1 cellular context compared by ENCODE assay signal in the genomic region with DNA sequence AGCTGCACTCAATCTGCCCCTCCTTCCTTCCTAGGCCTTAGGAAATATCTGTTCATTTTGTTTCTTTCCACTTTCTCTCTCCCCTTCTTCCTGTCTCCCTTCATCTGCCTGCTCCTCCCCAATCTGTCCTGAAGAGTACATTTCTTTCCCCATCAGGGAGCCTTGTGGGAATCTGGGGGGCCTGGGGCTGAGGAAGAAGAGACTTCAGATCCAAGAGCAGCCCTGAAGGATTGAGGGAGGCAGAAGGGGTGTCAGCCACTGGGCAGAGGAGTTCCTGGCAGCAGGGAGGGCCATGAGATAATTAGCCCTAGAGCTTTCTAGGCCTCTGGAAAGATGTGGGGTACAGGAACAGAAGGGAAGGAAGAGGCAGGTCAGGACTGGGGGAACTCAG.
TF ChIP-seq lines count a peak whose summit lies in the region.

No MANE protein-coding gene starts in this region.

TF ChIP-seq in HepG2, 621 proteins besides CTCF, POLR2A, EP300 and RAD21:
- 0 out of 2 replicates have a peak, but pooled peaks have one; percentile 68 for TF ChIP-seq ZNF136 (CRISPR knock-in tag; IDR thresholded peaks at IDR 0.05; ENCODE audit: low read depth)
- TF ChIP-seq ZNF468 (CRISPR knock-in tag; IDR thresholded peaks at IDR 0.05) = 0 out of 2 replicates have a peak, but pooled peaks have one; percentile 35
- TF ChIP-seq JUN (CRISPR knock-in tag; IDR thresholded peaks at IDR 0.05) = no peak
- no peak for TF ChIP-seq ARNT (IDR thresholded peaks at IDR 0.05)
- TF ChIP-seq, protein P1, sequence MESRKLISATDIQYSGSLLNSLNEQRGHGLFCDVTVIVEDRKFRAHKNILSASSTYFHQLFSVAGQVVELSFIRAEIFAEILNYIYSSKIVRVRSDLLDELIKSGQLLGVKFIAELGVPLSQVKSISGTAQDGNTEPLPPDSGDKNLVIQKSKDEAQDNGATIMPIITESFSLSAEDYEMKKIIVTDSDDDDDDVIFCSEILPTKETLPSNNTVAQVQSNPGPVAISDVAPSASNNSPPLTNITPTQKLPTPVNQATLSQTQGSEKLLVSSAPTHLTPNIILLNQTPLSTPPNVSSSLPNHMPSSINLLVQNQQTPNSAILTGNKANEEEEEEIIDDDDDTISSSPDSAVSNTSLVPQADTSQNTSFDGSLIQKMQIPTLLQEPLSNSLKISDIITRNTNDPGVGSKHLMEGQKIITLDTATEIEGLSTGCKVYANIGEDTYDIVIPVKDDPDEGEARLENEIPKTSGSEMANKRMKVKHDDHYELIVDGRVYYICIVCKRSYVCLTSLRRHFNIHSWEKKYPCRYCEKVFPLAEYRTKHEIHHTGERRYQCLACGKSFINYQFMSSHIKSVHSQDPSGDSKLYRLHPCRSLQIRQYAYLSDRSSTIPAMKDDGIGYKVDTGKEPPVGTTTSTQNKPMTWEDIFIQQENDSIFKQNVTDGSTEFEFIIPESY (CRISPR knock-in tag; IDR thresholded peaks at IDR 0.05) = no peak
- no peak for TF ChIP-seq ZBTB7B (CRISPR knock-in tag; IDR thresholded peaks at IDR 0.05)
- TF ChIP-seq, protein P2, sequence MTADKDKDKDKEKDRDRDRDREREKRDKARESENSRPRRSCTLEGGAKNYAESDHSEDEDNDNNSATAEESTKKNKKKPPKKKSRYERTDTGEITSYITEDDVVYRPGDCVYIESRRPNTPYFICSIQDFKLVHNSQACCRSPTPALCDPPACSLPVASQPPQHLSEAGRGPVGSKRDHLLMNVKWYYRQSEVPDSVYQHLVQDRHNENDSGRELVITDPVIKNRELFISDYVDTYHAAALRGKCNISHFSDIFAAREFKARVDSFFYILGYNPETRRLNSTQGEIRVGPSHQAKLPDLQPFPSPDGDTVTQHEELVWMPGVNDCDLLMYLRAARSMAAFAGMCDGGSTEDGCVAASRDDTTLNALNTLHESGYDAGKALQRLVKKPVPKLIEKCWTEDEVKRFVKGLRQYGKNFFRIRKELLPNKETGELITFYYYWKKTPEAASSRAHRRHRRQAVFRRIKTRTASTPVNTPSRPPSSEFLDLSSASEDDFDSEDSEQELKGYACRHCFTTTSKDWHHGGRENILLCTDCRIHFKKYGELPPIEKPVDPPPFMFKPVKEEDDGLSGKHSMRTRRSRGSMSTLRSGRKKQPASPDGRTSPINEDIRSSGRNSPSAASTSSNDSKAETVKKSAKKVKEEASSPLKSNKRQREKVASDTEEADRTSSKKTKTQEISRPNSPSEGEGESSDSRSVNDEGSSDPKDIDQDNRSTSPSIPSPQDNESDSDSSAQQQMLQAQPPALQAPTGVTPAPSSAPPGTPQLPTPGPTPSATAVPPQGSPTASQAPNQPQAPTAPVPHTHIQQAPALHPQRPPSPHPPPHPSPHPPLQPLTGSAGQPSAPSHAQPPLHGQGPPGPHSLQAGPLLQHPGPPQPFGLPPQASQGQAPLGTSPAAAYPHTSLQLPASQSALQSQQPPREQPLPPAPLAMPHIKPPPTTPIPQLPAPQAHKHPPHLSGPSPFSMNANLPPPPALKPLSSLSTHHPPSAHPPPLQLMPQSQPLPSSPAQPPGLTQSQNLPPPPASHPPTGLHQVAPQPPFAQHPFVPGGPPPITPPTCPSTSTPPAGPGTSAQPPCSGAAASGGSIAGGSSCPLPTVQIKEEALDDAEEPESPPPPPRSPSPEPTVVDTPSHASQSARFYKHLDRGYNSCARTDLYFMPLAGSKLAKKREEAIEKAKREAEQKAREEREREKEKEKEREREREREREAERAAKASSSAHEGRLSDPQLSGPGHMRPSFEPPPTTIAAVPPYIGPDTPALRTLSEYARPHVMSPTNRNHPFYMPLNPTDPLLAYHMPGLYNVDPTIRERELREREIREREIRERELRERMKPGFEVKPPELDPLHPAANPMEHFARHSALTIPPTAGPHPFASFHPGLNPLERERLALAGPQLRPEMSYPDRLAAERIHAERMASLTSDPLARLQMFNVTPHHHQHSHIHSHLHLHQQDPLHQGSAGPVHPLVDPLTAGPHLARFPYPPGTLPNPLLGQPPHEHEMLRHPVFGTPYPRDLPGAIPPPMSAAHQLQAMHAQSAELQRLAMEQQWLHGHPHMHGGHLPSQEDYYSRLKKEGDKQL (CRISPR knock-in tag; IDR thresholded peaks at IDR 0.05; ENCODE audit: low read depth) = no peak
- TF ChIP-seq ZFX (CRISPR knock-in tag; IDR thresholded peaks at IDR 0.05; ENCODE audit: low read depth) = 0 out of 2 replicates have a peak, but pooled peaks have one; percentile 28
- TF ChIP-seq MAZ (IDR thresholded peaks at IDR 0.05; ENCODE audit: borderline replicate concordance, low read depth, low read length) = no peak
- TF ChIP-seq MAZ (CRISPR knock-in tag; IDR thresholded peaks at IDR 0.05; ENCODE audit: low read depth) = no peak
- TF ChIP-seq ZNF766 (CRISPR knock-in tag; IDR thresholded peaks at IDR 0.05; ENCODE audit: borderline replicate concordance) = no peak
- no peak for TF ChIP-seq ISL2 (CRISPR knock-in tag; IDR thresholded peaks at IDR 0.05)
- no peak for TF ChIP-seq ZNF878 (CRISPR knock-in tag; IDR thresholded peaks at IDR 0.05)
- TF ChIP-seq, protein P3, sequence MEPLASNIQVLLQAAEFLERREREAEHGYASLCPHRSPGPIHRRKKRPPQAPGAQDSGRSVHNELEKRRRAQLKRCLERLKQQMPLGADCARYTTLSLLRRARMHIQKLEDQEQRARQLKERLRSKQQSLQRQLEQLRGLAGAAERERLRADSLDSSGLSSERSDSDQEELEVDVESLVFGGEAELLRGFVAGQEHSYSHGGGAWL (CRISPR knock-in tag; IDR thresholded peaks at IDR 0.05) = no peak
- TF ChIP-seq KDM1A (CRISPR knock-in tag; IDR thresholded peaks at IDR 0.05) = no peak
- TF ChIP-seq GLI4 (CRISPR knock-in tag; IDR thresholded peaks at IDR 0.05; ENCODE audit: borderline replicate concordance) = 0 out of 2 replicates have a peak, but pooled peaks have one; percentile 45
- no peak for TF ChIP-seq ZNF530 (CRISPR knock-in tag; IDR thresholded peaks at IDR 0.05; ENCODE audit: low read depth)
- no peak for TF ChIP-seq KLF12 (CRISPR knock-in tag; IDR thresholded peaks at IDR 0.05; ENCODE audit: borderline replicate concordance)
- TF ChIP-seq TOPORS (CRISPR knock-in tag; IDR thresholded peaks at IDR 0.05) = 0 out of 2 replicates have a peak, but pooled peaks have one; percentile 5
- TF ChIP-seq ZNF589 (CRISPR knock-in tag; conservative IDR thresholded peaks at IDR 0.05) = no peak
- no peak for TF ChIP-seq ERF (CRISPR knock-in tag; IDR thresholded peaks at IDR 0.05)
- TF ChIP-seq, protein P4, sequence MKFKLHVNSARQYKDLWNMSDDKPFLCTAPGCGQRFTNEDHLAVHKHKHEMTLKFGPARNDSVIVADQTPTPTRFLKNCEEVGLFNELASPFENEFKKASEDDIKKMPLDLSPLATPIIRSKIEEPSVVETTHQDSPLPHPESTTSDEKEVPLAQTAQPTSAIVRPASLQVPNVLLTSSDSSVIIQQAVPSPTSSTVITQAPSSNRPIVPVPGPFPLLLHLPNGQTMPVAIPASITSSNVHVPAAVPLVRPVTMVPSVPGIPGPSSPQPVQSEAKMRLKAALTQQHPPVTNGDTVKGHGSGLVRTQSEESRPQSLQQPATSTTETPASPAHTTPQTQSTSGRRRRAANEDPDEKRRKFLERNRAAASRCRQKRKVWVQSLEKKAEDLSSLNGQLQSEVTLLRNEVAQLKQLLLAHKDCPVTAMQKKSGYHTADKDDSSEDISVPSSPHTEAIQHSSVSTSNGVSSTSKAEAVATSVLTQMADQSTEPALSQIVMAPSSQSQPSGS (CRISPR knock-in tag; IDR thresholded peaks at IDR 0.05) = no peak
- TF ChIP-seq, protein P5, sequence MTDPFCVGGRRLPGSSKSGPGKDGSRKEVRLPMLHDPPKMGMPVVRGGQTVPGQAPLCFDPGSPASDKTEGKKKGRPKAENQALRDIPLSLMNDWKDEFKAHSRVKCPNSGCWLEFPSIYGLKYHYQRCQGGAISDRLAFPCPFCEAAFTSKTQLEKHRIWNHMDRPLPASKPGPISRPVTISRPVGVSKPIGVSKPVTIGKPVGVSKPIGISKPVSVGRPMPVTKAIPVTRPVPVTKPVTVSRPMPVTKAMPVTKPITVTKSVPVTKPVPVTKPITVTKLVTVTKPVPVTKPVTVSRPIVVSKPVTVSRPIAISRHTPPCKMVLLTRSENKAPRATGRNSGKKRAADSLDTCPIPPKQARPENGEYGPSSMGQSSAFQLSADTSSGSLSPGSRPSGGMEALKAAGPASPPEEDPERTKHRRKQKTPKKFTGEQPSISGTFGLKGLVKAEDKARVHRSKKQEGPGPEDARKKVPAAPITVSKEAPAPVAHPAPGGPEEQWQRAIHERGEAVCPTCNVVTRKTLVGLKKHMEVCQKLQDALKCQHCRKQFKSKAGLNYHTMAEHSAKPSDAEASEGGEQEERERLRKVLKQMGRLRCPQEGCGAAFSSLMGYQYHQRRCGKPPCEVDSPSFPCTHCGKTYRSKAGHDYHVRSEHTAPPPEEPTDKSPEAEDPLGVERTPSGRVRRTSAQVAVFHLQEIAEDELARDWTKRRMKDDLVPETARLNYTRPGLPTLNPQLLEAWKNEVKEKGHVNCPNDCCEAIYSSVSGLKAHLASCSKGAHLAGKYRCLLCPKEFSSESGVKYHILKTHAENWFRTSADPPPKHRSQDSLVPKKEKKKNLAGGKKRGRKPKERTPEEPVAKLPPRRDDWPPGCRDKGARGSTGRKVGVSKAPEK (CRISPR knock-in tag; IDR thresholded peaks at IDR 0.05; ENCODE audit: borderline replicate concordance) = peak; percentile 57; the same call in 1 of the 2 replicates
- TF ChIP-seq, protein P6, sequence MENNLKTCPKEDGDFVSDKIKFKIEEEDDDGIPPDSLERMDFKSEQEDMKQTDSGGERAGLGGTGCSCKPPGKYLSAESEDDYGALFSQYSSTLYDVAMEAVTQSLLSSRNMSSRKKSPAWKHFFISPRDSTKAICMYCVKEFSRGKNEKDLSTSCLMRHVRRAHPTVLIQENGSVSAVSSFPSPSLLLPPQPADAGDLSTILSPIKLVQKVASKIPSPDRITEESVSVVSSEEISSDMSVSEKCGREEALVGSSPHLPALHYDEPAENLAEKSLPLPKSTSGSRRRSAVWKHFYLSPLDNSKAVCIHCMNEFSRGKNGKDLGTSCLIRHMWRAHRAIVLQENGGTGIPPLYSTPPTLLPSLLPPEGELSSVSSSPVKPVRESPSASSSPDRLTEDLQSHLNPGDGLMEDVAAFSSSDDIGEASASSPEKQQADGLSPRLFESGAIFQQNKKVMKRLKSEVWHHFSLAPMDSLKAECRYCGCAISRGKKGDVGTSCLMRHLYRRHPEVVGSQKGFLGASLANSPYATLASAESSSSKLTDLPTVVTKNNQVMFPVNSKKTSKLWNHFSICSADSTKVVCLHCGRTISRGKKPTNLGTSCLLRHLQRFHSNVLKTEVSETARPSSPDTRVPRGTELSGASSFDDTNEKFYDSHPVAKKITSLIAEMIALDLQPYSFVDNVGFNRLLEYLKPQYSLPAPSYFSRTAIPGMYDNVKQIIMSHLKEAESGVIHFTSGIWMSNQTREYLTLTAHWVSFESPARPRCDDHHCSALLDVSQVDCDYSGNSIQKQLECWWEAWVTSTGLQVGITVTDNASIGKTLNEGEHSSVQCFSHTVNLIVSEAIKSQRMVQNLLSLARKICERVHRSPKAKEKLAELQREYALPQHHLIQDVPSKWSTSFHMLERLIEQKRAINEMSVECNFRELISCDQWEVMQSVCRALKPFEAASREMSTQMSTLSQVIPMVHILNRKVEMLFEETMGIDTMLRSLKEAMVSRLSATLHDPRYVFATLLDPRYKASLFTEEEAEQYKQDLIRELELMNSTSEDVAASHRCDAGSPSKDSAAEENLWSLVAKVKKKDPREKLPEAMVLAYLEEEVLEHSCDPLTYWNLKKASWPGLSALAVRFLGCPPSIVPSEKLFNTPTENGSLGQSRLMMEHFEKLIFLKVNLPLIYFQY (CRISPR knock-in tag; IDR thresholded peaks at IDR 0.05; ENCODE audit: borderline replicate concordance) = 0 out of 2 replicates have a peak, but pooled peaks have one; percentile 8
- no peak for TF ChIP-seq HNRNPH1 (optimal IDR thresholded peaks at IDR 0.05; ENCODE audit: low read depth, low read length)
- TF ChIP-seq SP1 (IDR thresholded peaks at IDR 0.05) = no peak
- TF ChIP-seq SP1 (CRISPR knock-in tag; IDR thresholded peaks at IDR 0.05) = no peak
- no peak for TF ChIP-seq PCBP1 (IDR thresholded peaks at IDR 0.05; ENCODE audit: borderline replicate concordance, low read depth, low read length)
- TF ChIP-seq ZNF3 (CRISPR knock-in tag; IDR thresholded peaks at IDR 0.05) = no peak
- TF ChIP-seq FOXP1 (IDR thresholded peaks at IDR 0.05) = no peak
- no peak for TF ChIP-seq FOXP1 (CRISPR knock-in tag; IDR thresholded peaks at IDR 0.05)
- no peak for TF ChIP-seq ZEB1 (IDR thresholded peaks at IDR 0.05; ENCODE audit: insufficient replicate concordance, low read depth)
- TF ChIP-seq ZNF75D (CRISPR knock-in tag; IDR thresholded peaks at IDR 0.05; ENCODE audit: borderline replicate concordance) = no peak
- TF ChIP-seq, protein P7, sequence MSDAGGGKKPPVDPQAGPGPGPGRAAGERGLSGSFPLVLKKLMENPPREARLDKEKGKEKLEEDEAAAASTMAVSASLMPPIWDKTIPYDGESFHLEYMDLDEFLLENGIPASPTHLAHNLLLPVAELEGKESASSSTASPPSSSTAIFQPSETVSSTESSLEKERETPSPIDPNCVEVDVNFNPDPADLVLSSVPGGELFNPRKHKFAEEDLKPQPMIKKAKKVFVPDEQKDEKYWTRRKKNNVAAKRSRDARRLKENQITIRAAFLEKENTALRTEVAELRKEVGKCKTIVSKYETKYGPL (CRISPR knock-in tag; IDR thresholded peaks at IDR 0.05) = no peak
